Comparison of ENCODE assay signal across 12 cellular contexts in the genomic region with DNA sequence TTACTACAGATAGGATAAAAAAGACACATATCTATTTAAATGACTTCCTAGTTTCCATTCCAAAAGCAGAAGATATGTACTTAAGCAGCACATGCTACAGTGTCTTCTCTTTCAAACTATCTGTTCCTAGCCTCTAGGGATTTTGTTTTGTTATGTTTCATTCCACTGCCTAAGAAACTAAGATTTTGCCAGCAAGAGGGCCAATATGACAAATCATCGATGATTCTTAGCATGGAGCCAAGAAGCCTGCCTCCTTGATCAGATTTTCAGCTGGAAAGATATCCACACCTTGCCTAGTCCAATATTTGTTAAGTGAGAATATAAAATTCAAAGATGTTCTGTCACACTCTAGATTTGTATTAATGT. TPM values are rescaled to one million over a fixed set of nuclear protein-coding genes. Genes with fewer than 3 reads are reported as not detected.
DNase-seq lines count a peak whose midpoint lies in the region; ATAC-seq, FAIRE-seq and TF ChIP-seq lines count a peak whose summit lies in the region.
"Had no signal": no experiment of that assay in that cellular context is flagged by ENCODE, and none has a peak within 500 bp of the region (broad histone marks: within the 10 kb centered on the region; RNA-seq: fewer than 3 reads in every experiment).

No MANE protein-coding gene starts in this region.

- no peak for DNase-seq in PC-3
- no peak for DNase-seq in H1 (ENCODE audit: low read depth in 1 of 2, low spot score in 2 of 2)
- no peak for DNase-seq in prostate gland (ENCODE audit: low spot score)
- no peak for DNase-seq in H54 (ENCODE audit: insufficient read length, low spot score)
- no peak for DNase-seq in stimulated activated CD8-positive, alpha-beta memory T cell treated with anti-CD3 and anti-CD28 coated beads, Interleukin-4, amount 100 ng/mL, for 48 hours
- no peak for DNase-seq in effector CD4-positive, alpha-beta T cell
- DNase-seq: activated CD4-positive, alpha-beta T cell treated with anti-CD3 and anti-CD28 coated beads for 48 hours; NCI-H2029 treated with DMSO at 0.1 percent for 48 hours; occipital lobe had no signal

- H2BK15ac ChIP-seq in H1 (ENCODE audit: low read length), result no peak overlapping the region

- no peaks in the 10 kb centered on the region for H3K9me3 ChIP-seq in DOHH2 (ENCODE audit: control insufficient read depth, insufficient read depth, low read length)
- H3K9me3 ChIP-seq in PC-3 (ENCODE audit: low read length), result no peaks in the 10 kb centered on the region
- no peaks in the 10 kb centered on the region for H3K9me3 ChIP-seq in H1 (ENCODE audit: insufficient read depth in 2 of 2, low read depth in 1 of 2, low read length in 1 of 2)
- no peaks in the 10 kb centered on the region for H3K9me3 ChIP-seq in prostate gland

- H3K27ac ChIP-seq in DOHH2 (ENCODE audit: low read depth, low read length) (peak overlapping the region; percentile 86), PC-3 (ENCODE audit: low read length) (no peak overlapping the region), H1 (ENCODE audit: low read depth, low read length) (no peak overlapping the region), prostate gland (peak overlapping the region; percentile 20 to 44)

- TF ChIP-seq POLR2A in H1 (IDR thresholded peaks at IDR 0.05; ENCODE audit: control extremely low read depth in 1 of 2, low read depth in 2 of 2, low read length in 2 of 2) (peak in 1 of 2 experiments; percentile 28; a peak in 2 of 3 replicates), prostate gland (IDR thresholded peaks at IDR 0.05) (no peak), H54 (IDR thresholded peaks at IDR 0.05; ENCODE audit: low read depth, low read length) (no peak)

- peak overlapping the region; percentile 86 for H3K4me3 ChIP-seq in DOHH2 (ENCODE audit: low read length)
- no peak overlapping the region for H3K4me3 ChIP-seq in PC-3 (ENCODE audit: low read length)
- peak overlapping the region in 1 of 4 experiments; percentile 34; a peak in 2 of 8 replicates for H3K4me3 ChIP-seq in H1 (ENCODE audit: extremely low read depth in 1 of 4, insufficient read depth in 2 of 4, low read depth in 3 of 4, low read length in 4 of 4)
- H3K4me3 ChIP-seq in prostate gland, result no peak overlapping the region

- POLR2A ChIA-PET in PC-3 (lab: Charles Lee; ENCODE audit: unreplicated experiment), result no interaction called here
- POLR2A ChIA-PET in H1 (lab: Charles Lee; ENCODE audit: partially characterized antibody), result interaction anchor here (2.2 to 20.7 kb wide), 3 partner anchors 12 to 29 kb away, joined by 10 to 424 read pairs (median 65); no protein-coding TSS in a partner anchor

- no peak for ATAC-seq in PC-3
- ATAC-seq in GM18907 (IDR thresholded peaks at IDR 0.05; ENCODE audit: unreplicated experiment), result no peak

- 91% methylated on average over 1 of the region's 1 CpG; no CpG with 5 or more reads in 1 of the 2 experiments for WGBS in H1 (ENCODE audit: extremely low coverage in 1 of 2, insufficient coverage in 1 of 2, insufficient read length in 1 of 2, insufficient replicate concordance in 2 of 2, low coverage in 1 of 2, low lambda C conversion rate in 2 of 2, missing lambda C conversion rate in 1 of 2), 2 experiments
- 5% methylated on average over 1 of the region's 1 CpG for WGBS in prostate gland

- no peak overlapping the region for H2BK12ac ChIP-seq in H1 (ENCODE audit: low read depth, low read length)

- TF ChIP-seq CTCF in DOHH2 (IDR thresholded peaks at IDR 0.05; ENCODE audit: low read depth, low read length, poor library complexity, severe bottlenecking), result no peak
- TF ChIP-seq CTCF in PC-3 (conservative IDR thresholded peaks at IDR 0.05; ENCODE audit: low read depth, low read length), result no peak
- no peak for TF ChIP-seq CTCF in H1 (IDR thresholded peaks at IDR 0.05; ENCODE audit: control extremely low read depth in 1 of 3, insufficient read depth in 1 of 3, low read depth in 1 of 3, low read length in 3 of 3)
- TF ChIP-seq CTCF in prostate gland (IDR thresholded peaks at IDR 0.05), result no peak

- peaks cover 95% of the 10 kb centered on the region for H3K4me1 ChIP-seq in DOHH2 (ENCODE audit: control insufficient read depth, low read length)
- peaks cover 57% of the 10 kb centered on the region for H3K4me1 ChIP-seq in PC-3 (ENCODE audit: insufficient read depth, low read length)
- peaks cover 2 to 33% (median 17%) of the 10 kb centered on the region in 4 experiments; a peak in 6 of 7 replicates for H3K4me1 ChIP-seq in H1 (replicated peaks in 1 of 4; ENCODE audit: control insufficient read depth in 3 of 4, insufficient read depth in 4 of 4, low read length in 3 of 4)
- H3K4me1 ChIP-seq in prostate gland (replicated peaks), result no peaks in the 10 kb centered on the region

- no peak overlapping the region for H3K14ac ChIP-seq in H1 (ENCODE audit: insufficient read length)

- no peak overlapping the region for H3K18ac ChIP-seq in H1 (ENCODE audit: extremely low read depth, low read length)

- H3K4ac ChIP-seq in H1 (replicated peaks; ENCODE audit: insufficient read length, low read depth, low read length), result no peak overlapping the region

- no peak overlapping the region for H4K5ac ChIP-seq in H1 (ENCODE audit: insufficient read length, low read depth, low read length)

- H3K9ac ChIP-seq in PC-3 (ENCODE audit: low read length), result no peak overlapping the region
- no peak overlapping the region for H3K9ac ChIP-seq in H1 (replicated peaks in 1 of 4; ENCODE audit: extremely low read depth in 1 of 4, low read depth in 3 of 4, low read length in 3 of 4)

- H3K79me1 ChIP-seq in H1 (ENCODE audit: low read depth, low read length), result no peaks in the 10 kb centered on the region

- H3K4me2 ChIP-seq in DOHH2 (ENCODE audit: low read length) (peak overlapping the region; percentile 93), PC-3 (ENCODE audit: low read length) (peak overlapping the region; percentile 4; the same call in 1 of the 2 replicates), H1 (ENCODE audit: insufficient read depth in 1 of 2, low read depth in 2 of 2, low read length in 2 of 2) (peak overlapping the region; percentile 26 to 98; a peak in 2 of 4 replicates)

- intact Hi-C loops in PC-3 (cut with micrococcal nuclease) (loop anchor here (10.0 kb wide), 1 partner anchor 323 kb away; a partner anchor contains a TSS), prostate gland (cut with DNase I) (loop anchor here (5.0 kb wide), 1 partner anchor 36 kb away; no protein-coding TSS in a partner anchor)

- H2AFZ ChIP-seq in PC-3 (ENCODE audit: low read length) (no peak overlapping the region), H1 (ENCODE audit: low read length) (no peak overlapping the region)

- H3K23me2 ChIP-seq in H1 (ENCODE audit: low read depth, low read length), result peaks cover 7% of the 10 kb centered on the region

- TF ChIP-seq EP300 in H1 (IDR thresholded peaks at IDR 0.05; ENCODE audit: borderline replicate concordance in 1 of 2, low read depth in 2 of 2, low read length in 2 of 2), result no peak

- no peak overlapping the region for H2BK20ac ChIP-seq in H1 (ENCODE audit: low read length)

- H3K56ac ChIP-seq in H1 (replicated peaks; ENCODE audit: insufficient read length, low read depth, low read length), result no peak overlapping the region

- no peak overlapping the region for H4K8ac ChIP-seq in H1 (ENCODE audit: extremely low read depth, insufficient read depth, low read length)

- FAIRE-seq in H1 (lab: Jason Lieb, UNC) (no peak), H54 (lab: Jason Lieb, UNC) (no peak)
- FAIRE-seq: endometrium had no signal

- H3K27me3 ChIP-seq in DOHH2 (ENCODE audit: control insufficient read depth, low read length) (no peaks in the 10 kb centered on the region), PC-3 (ENCODE audit: low read length) (no peaks in the 10 kb centered on the region), H1 (replicated peaks in 1 of 4; ENCODE audit: control insufficient read depth in 3 of 4, extremely low read depth in 1 of 4, insufficient read depth in 3 of 4, low read length in 3 of 4) (no peaks in the 10 kb centered on the region), prostate gland (replicated peaks; ENCODE audit: insufficient read depth) (no peaks in the 10 kb centered on the region)

- H3K79me2 ChIP-seq in DOHH2 (ENCODE audit: control insufficient read depth, low read length) (peaks cover 100% of the 10 kb centered on the region), PC-3 (ENCODE audit: low read length) (peaks cover 100% of the 10 kb centered on the region), H1 (ENCODE audit: control insufficient read depth in 1 of 2, insufficient read depth in 2 of 2, low read length in 2 of 2) (peaks cover 100% of the 10 kb centered on the region in 2 experiments)

- H2BK120ac ChIP-seq in H1 (replicated peaks; ENCODE audit: low read depth, low read length), result no peak overlapping the region

- H2AK5ac ChIP-seq in H1 (ENCODE audit: low read depth, low read length), result no peak overlapping the region

- peaks cover 69% of the 10 kb centered on the region for H4K20me1 ChIP-seq in DOHH2 (ENCODE audit: control insufficient read depth, insufficient read depth, low read depth, low read length)
- H4K20me1 ChIP-seq in PC-3 (ENCODE audit: low read length), result peaks cover 89% of the 10 kb centered on the region
- peaks cover 65 to 66% of the 10 kb centered on the region in 2 experiments for H4K20me1 ChIP-seq in H1 (replicated peaks in 1 of 2; ENCODE audit: control insufficient read depth in 1 of 2, insufficient read depth in 2 of 2, low read length in 2 of 2)

- H2BK5ac ChIP-seq in H1 (ENCODE audit: low read depth, low read length), result no peak overlapping the region

- no peak for TF ChIP-seq RAD21 in H1 (IDR thresholded peaks at IDR 0.05 in 1 of 2, conservative IDR thresholded peaks at IDR 0.05 in 1 of 2; ENCODE audit: low read depth in 2 of 2, low read length in 2 of 2)

- H3F3A ChIP-seq in DOHH2 (ENCODE audit: control insufficient read depth, insufficient read depth) (peaks cover 91% of the 10 kb centered on the region), PC-3 (ENCODE audit: low read length, unreplicated experiment) (no peaks in the 10 kb centered on the region)

- no peak overlapping the region for H4K91ac ChIP-seq in H1 (replicated peaks; ENCODE audit: insufficient read length, low read length)

- CTCF ChIA-PET in PC-3 (lab: Charles Lee), result interaction anchor here (0.6 kb wide), 1 partner anchor 279 kb away, joined by 3 read pairs; a partner anchor contains a TSS
- CTCF ChIA-PET in H1 (lab: Charles Lee; ENCODE audit: partially characterized antibody), result no interaction called here

- H3K36me3 ChIP-seq in DOHH2 (ENCODE audit: control insufficient read depth, low read length) (peaks cover 97% of the 10 kb centered on the region), PC-3 (ENCODE audit: low read depth, low read length) (peaks cover 55% of the 10 kb centered on the region), H1 (ENCODE audit: control insufficient read depth in 2 of 4, insufficient read depth in 4 of 4, low read length in 3 of 4) (peaks cover 3 to 21% (median 4%) of the 10 kb centered on the region in 4 experiments; a peak in 5 of 8 replicates), prostate gland (no peaks in the 10 kb centered on the region)

- no TSS peak for BruUV-seq in PC-3 (replicated peaks; lab: Mats Ljungman, UMichigan)

- no peak overlapping the region for H3K23ac ChIP-seq in H1 (ENCODE audit: insufficient read length)

- H3K9me2 ChIP-seq in DOHH2 (replicated peaks; ENCODE audit: control insufficient read depth, low read length), result no peaks in the 10 kb centered on the region
- H3K9me2 ChIP-seq in PC-3 (replicated peaks; ENCODE audit: low read length), result no peaks in the 10 kb centered on the region

RNA-seq across cellular contexts. Expression of a gene that starts 7.0 kb away (rescaled TPM):
- total RNA-seq in PC-3 (2014; rRNA removed) (159 and 189 TPM in 2 replicates), prostate gland (10 to 100 TPM; 48.3 to 84.8 TPM)
- total RNA-seq in H1 (2021; fragmentation: NEBNext Ultra II Directional; extraction: Animal tissue kit (Norgen Biotek cat#: 25700)), result 181 and 194 TPM in 2 replicates
- 140 and 155 TPM in 2 replicates for polyA plus RNA-seq in H1 (2011; rRNA removed)
- polyA plus RNA-seq in H1 (2011; cell fraction: cytosol; rRNA removed), result 179 TPM
- 236 TPM for polyA plus RNA-seq in H1 (2011; cell fraction: nucleus; rRNA removed)
- polyA plus RNA-seq in H1 (2012, experiment 1 of 2), result 129 to 235 TPM (median 148 TPM) in 4 replicates
- 34.5 TPM for polyA plus RNA-seq in H1 (2012, experiment 2 of 2)
- polyA plus RNA-seq in H1 (2013, experiment 1 of 2), result 213 TPM
- polyA plus RNA-seq in H1 (2013, experiment 2 of 2), result 198 TPM
- polyA minus RNA-seq in H1 (2011; rRNA and poly(A)+ RNA removed), result 163 and 196 TPM in 2 replicates
- 156 TPM for polyA minus RNA-seq in H1 (2011; cell fraction: cytosol; rRNA and poly(A)+ RNA removed)
- 471 TPM for polyA minus RNA-seq in H1 (2011; cell fraction: nucleus; rRNA and poly(A)+ RNA removed)

RNA-seq across cellular contexts. Expression of a gene that starts 7.2 kb away (rescaled TPM):
- 15.1 and 18.8 TPM in 2 replicates for total RNA-seq in PC-3 (2014; rRNA removed)
- total RNA-seq in H1 (2021; fragmentation: NEBNext Ultra II Directional; extraction: Animal tissue kit (Norgen Biotek cat#: 25700)), result 56.3 and 59.0 TPM in 2 replicates
- 13.7 and 27.7 TPM in 2 replicates for polyA plus RNA-seq in H1 (2011; rRNA removed)
- polyA plus RNA-seq in H1 (2011; cell fraction: cytosol; rRNA removed), result 26.3 TPM
- polyA plus RNA-seq in H1 (2011; cell fraction: nucleus; rRNA removed), result 10.6 TPM
- polyA plus RNA-seq in H1 (2012, experiment 1 of 2), result 41.6 to 71.7 TPM (median 46.4 TPM) in 4 replicates
- polyA plus RNA-seq in H1 (2012, experiment 2 of 2), result 8.8 TPM
- polyA plus RNA-seq in H1 (2013, experiment 1 of 2), result 34.4 TPM
- 35.2 TPM for polyA plus RNA-seq in H1 (2013, experiment 2 of 2)
- polyA minus RNA-seq in H1 (2011; rRNA and poly(A)+ RNA removed), result 29.0 and 31.2 TPM in 2 replicates
- 36.3 TPM for polyA minus RNA-seq in H1 (2011; cell fraction: cytosol; rRNA and poly(A)+ RNA removed)
- 31.8 TPM for polyA minus RNA-seq in H1 (2011; cell fraction: nucleus; rRNA and poly(A)+ RNA removed)
- total RNA-seq in prostate gland, result 10 to 100 TPM; 11.1 to 15.5 TPM

Comparison
In these comparisons a context has a peak if more than half of its experiments do, and no peak if none do; other contexts are left out.
1. H3K27ac ChIP-seq: peak in DOHH2 (single experiment) and prostate gland (2 of 2); none in PC-3 (single experiment) and H1 (single experiment).
2. H3K4me2 ChIP-seq: peak in every context shown above with its lines; median percentile 93 in DOHH2; 62 in H1; 4 in PC-3.